19 cellular contexts compared by ENCODE assay signal in genomic region chr1:41568204-41568603, GRCh38.
"Had no signal": no experiment of that assay in that cellular context is flagged by ENCODE, and none has a peak within 500 bp of the region (broad histone marks: within the 10 kb centered on the region; RNA-seq: fewer than 3 reads in every experiment).

No MANE protein-coding gene starts in this region.

- H3K9me3 ChIP-seq: colonic mucosa, psoas muscle, right lobe of liver, stomach, uterus had no signal

- H3K9ac ChIP-seq: parathyroid adenoma had no signal

- DNase-seq: colonic mucosa; dermis blood vessel endothelial cell; foreskin melanocyte; left colon; mammary epithelial cell; nephron progenitor cell; psoas muscle; retina; right lobe of liver; stimulated activated CD4-positive, alpha-beta T cell treated with anti-CD3 and anti-CD28 coated beads, Interleukin-2, amount 100 ng/mL, for 24 hours; stimulated activated CD4-positive, alpha-beta T cell treated with anti-CD3 and anti-CD28 coated beads, Interleukin-4, amount 100 ng/mL, for 4 hours; stimulated activated naive CD4-positive, alpha-beta T cell; stomach; substantia nigra; trophoblast cell; uterus had no signal

- H3K36me3 ChIP-seq: colonic mucosa, right lobe of liver, stomach, uterus had no signal

- H3K4me2 ChIP-seq: hepatocyte had no signal

- H3K4me3 ChIP-seq: colonic mucosa, hepatocyte, psoas muscle, right lobe of liver, stomach, uterus had no signal

- H3K79me2 ChIP-seq: hepatocyte, parathyroid adenoma had no signal

- H2AFZ ChIP-seq: hepatocyte, parathyroid adenoma had no signal

- ATAC-seq: left colon; naive thymus-derived CD4-positive, alpha-beta T cell; psoas muscle had no signal

- H3K27ac ChIP-seq: colonic mucosa, hepatocyte, parathyroid adenoma, psoas muscle, right lobe of liver, stomach, uterus had no signal

- H3K27me3 ChIP-seq: colonic mucosa, right lobe of liver, stomach, uterus had no signal

- H3K4me1 ChIP-seq: colonic mucosa, parathyroid adenoma, psoas muscle, right lobe of liver, stomach, uterus had no signal
